In genomic region chr7:158761945-158762344, GRCh38 we compare ENCODE assay signal across 16 cellular contexts. TPM values are rescaled to one million over a fixed set of nuclear protein-coding genes. Genes with fewer than 3 reads are reported as not detected.
DNase-seq lines count a peak whose midpoint lies in the region; ATAC-seq lines count a peak whose summit lies in the region.
"Had no signal": no experiment of that assay in that cellular context is flagged by ENCODE, and none has a peak within 500 bp of the region (broad histone marks: within the 10 kb centered on the region; RNA-seq: fewer than 3 reads in every experiment).

No MANE protein-coding gene starts in this region.

- peaks cover 82% of the 10 kb centered on the region for H3K36me3 Mint-ChIP-seq in stimulated activated naive CD8-positive, alpha-beta T cell treated with anti-CD3 and anti-CD28 coated beads, Interleukin-15, Interleukin-2, amounts not matched to agents 100 ng/mL and 50 ng/mL, for 24 hours (ENCODE audit: low read depth)
- H3K36me3 Mint-ChIP-seq in activated CD8-positive, alpha-beta T cell treated with anti-CD3 and anti-CD28 coated beads, Interleukin-2, amount 10 ng/mL, durations not matched to agents 7 days and 5 days (ENCODE audit: low read depth), result peaks cover 74% of the 10 kb centered on the region
- H3K36me3 Mint-ChIP-seq in memory B cell, result peaks cover 48% of the 10 kb centered on the region
- H3K36me3 Mint-ChIP-seq in stimulated activated effector memory CD8-positive, alpha-beta T cell treated with anti-CD3 and anti-CD28 coated beads, Interleukin-12 subunit alpha, Interleukin-12 subunit beta, amount 100 ng/mL, for 72 hours, result peaks cover 100% of the 10 kb centered on the region

- peaks cover 12% of the 10 kb centered on the region for H3K4me1 Mint-ChIP-seq in stimulated activated naive CD8-positive, alpha-beta T cell treated with anti-CD3 and anti-CD28 coated beads, Interleukin-15, Interleukin-2, amounts not matched to agents 100 ng/mL and 50 ng/mL, for 24 hours (ENCODE audit: low read depth)
- peaks cover 6% of the 10 kb centered on the region for H3K4me1 Mint-ChIP-seq in activated CD8-positive, alpha-beta T cell treated with anti-CD3 and anti-CD28 coated beads, Interleukin-2, amount 10 ng/mL, durations not matched to agents 7 days and 5 days (ENCODE audit: low read depth)
- no peaks in the 10 kb centered on the region for H3K4me1 Mint-ChIP-seq in memory B cell
- peaks cover 36% of the 10 kb centered on the region for H3K4me1 Mint-ChIP-seq in stimulated activated effector memory CD8-positive, alpha-beta T cell treated with anti-CD3 and anti-CD28 coated beads, Interleukin-12 subunit alpha, Interleukin-12 subunit beta, amount 100 ng/mL, for 72 hours

- CTCF ChIA-PET in activated CD8-positive, alpha-beta T cell treated with anti-CD3 and anti-CD28 coated beads, Interleukin-2, amount 10 ng/mL, durations not matched to agents 7 days and 5 days (lab: Charles Lee), result interaction anchor here (0.8 to 1.0 kb wide), 2 partner anchors 215 kb away, joined by 3 to 4 read pairs; no protein-coding TSS in a partner anchor

- no peak for DNase-seq in stimulated activated naive CD8-positive, alpha-beta T cell treated with anti-CD3 and anti-CD28 coated beads, Interleukin-15, Interleukin-2, amounts not matched to agents 100 U/mL and 50 U/mL, for 24 hours
- DNase-seq in activated CD8-positive, alpha-beta T cell treated with anti-CD3 and anti-CD28 coated beads, Interleukin-2, amount 10 ng/mL, durations not matched to agents 7 days and 5 days, result peak; percentile 19
- DNase-seq in memory B cell (ENCODE audit: low spot score in 2 of 2) (no peak), NCI-H2107 (lab: John Stamatoyannopoulos, UW) (no peak), NCI-H446 treated with DMSO at 0.1 percent for 48 hours (lab: John Stamatoyannopoulos, UW) (no peak)
- no peak for DNase-seq in stimulated activated effector memory CD8-positive, alpha-beta T cell treated with anti-CD3 and anti-CD28 coated beads, Interleukin-12 subunit alpha, Interleukin-12 subunit beta, amount 100 ng/mL, for 72 hours (ENCODE audit: low spot score in 2 of 2)
- DNase-seq: ACHN, AML-193, DMS79, GM23248, NCI-H187, NCI-H510A, NCI-H774, PC-3 had no signal

- H3K27me3 Mint-ChIP-seq in stimulated activated naive CD8-positive, alpha-beta T cell treated with anti-CD3 and anti-CD28 coated beads, Interleukin-15, Interleukin-2, amounts not matched to agents 100 ng/mL and 50 ng/mL, for 24 hours, result no peaks in the 10 kb centered on the region
- H3K27me3 Mint-ChIP-seq in activated CD8-positive, alpha-beta T cell treated with anti-CD3 and anti-CD28 coated beads, Interleukin-2, amount 10 ng/mL, durations not matched to agents 7 days and 5 days (ENCODE audit: low read depth), result no peaks in the 10 kb centered on the region
- no peaks in the 10 kb centered on the region for H3K27me3 Mint-ChIP-seq in memory B cell

- H3K27ac Mint-ChIP-seq in stimulated activated naive CD8-positive, alpha-beta T cell treated with anti-CD3 and anti-CD28 coated beads, Interleukin-15, Interleukin-2, amounts not matched to agents 100 ng/mL and 50 ng/mL, for 24 hours, result peak overlapping the region; percentile 3
- H3K27ac Mint-ChIP-seq in activated CD8-positive, alpha-beta T cell treated with anti-CD3 and anti-CD28 coated beads, Interleukin-2, amount 10 ng/mL, durations not matched to agents 7 days and 5 days, result no peak overlapping the region
- peak overlapping the region; percentile 42 for H3K27ac Mint-ChIP-seq in memory B cell
- H3K27ac Mint-ChIP-seq in stimulated activated effector memory CD8-positive, alpha-beta T cell treated with anti-CD3 and anti-CD28 coated beads, Interleukin-12 subunit alpha, Interleukin-12 subunit beta, amount 100 ng/mL, for 72 hours, result peak overlapping the region; percentile 5

- POLR2A ChIA-PET in activated CD8-positive, alpha-beta T cell treated with anti-CD3 and anti-CD28 coated beads, Interleukin-2, amount 10 ng/mL, durations not matched to agents 7 days and 5 days (lab: Charles Lee), result no interaction called here

- H3K9me3 Mint-ChIP-seq in stimulated activated naive CD8-positive, alpha-beta T cell treated with anti-CD3 and anti-CD28 coated beads, Interleukin-15, Interleukin-2, amounts not matched to agents 100 ng/mL and 50 ng/mL, for 24 hours, result no peaks in the 10 kb centered on the region
- H3K9me3 Mint-ChIP-seq in activated CD8-positive, alpha-beta T cell treated with anti-CD3 and anti-CD28 coated beads, Interleukin-2, amount 10 ng/mL, durations not matched to agents 7 days and 5 days (ENCODE audit: insufficient read depth), result no peaks in the 10 kb centered on the region
- no peaks in the 10 kb centered on the region for H3K9me3 Mint-ChIP-seq in memory B cell
- H3K9me3 Mint-ChIP-seq in stimulated activated effector memory CD8-positive, alpha-beta T cell treated with anti-CD3 and anti-CD28 coated beads, Interleukin-12 subunit alpha, Interleukin-12 subunit beta, amount 100 ng/mL, for 72 hours, result no peaks in the 10 kb centered on the region

- ATAC-seq in stimulated activated naive CD8-positive, alpha-beta T cell treated with anti-CD3 and anti-CD28 coated beads, Interleukin-15, Interleukin-2, amounts not matched to agents 100 U/mL and 50 U/mL, for 24 hours, result no peak
- ATAC-seq in activated CD8-positive, alpha-beta T cell treated with anti-CD3 and anti-CD28 coated beads, Interleukin-2, amount 10 ng/mL, durations not matched to agents 7 days and 5 days, result no peak
- ATAC-seq in memory B cell (ENCODE audit: low read depth) (no peak), GM18517 (IDR thresholded peaks at IDR 0.05; ENCODE audit: unreplicated experiment) (no peak)
- ATAC-seq in stimulated activated effector memory CD8-positive, alpha-beta T cell treated with anti-CD3 and anti-CD28 coated beads, Interleukin-12 subunit alpha, Interleukin-12 subunit beta, amount 100 ng/mL, for 72 hours, result no peak
- ATAC-seq: PC-3 had no signal

- H3K4me3 Mint-ChIP-seq in stimulated activated naive CD8-positive, alpha-beta T cell treated with anti-CD3 and anti-CD28 coated beads, Interleukin-15, Interleukin-2, amounts not matched to agents 100 ng/mL and 50 ng/mL, for 24 hours, result no peak overlapping the region
- no peak overlapping the region for H3K4me3 Mint-ChIP-seq in activated CD8-positive, alpha-beta T cell treated with anti-CD3 and anti-CD28 coated beads, Interleukin-2, amount 10 ng/mL, durations not matched to agents 7 days and 5 days
- H3K4me3 Mint-ChIP-seq in memory B cell, result no peak overlapping the region
- H3K4me3 Mint-ChIP-seq in stimulated activated effector memory CD8-positive, alpha-beta T cell treated with anti-CD3 and anti-CD28 coated beads, Interleukin-12 subunit alpha, Interleukin-12 subunit beta, amount 100 ng/mL, for 72 hours, result no peak overlapping the region

RNA-seq across cellular contexts. Expression of gene NCAPG2, which starts 57.3 kb away (rescaled TPM):
- total RNA-seq in activated CD8-positive, alpha-beta T cell treated with anti-CD3 and anti-CD28 coated beads, Interleukin-2, amount 10 ng/mL, durations not matched to agents 7 days and 5 days, result 100 to 1,000 TPM; 154 TPM
